In genomic region chr12:98475565-98475908, GRCh38 we compare ENCODE assay signal across 19 cellular contexts. TPM values are rescaled to one million over a fixed set of nuclear protein-coding genes. Genes with fewer than 3 reads are reported as not detected.
DNase-seq lines count a peak whose midpoint lies in the region; ATAC-seq and TF ChIP-seq lines count a peak whose summit lies in the region.
"Had no signal": no experiment of that assay in that cellular context is flagged by ENCODE, and none has a peak within 500 bp of the region (broad histone marks: within the 10 kb centered on the region; RNA-seq: fewer than 3 reads in every experiment).

No MANE protein-coding gene starts in this region.

- no peak overlapping the region for H2BK15ac ChIP-seq in mesendoderm (replicated peaks; ENCODE audit: low read depth)

- peak overlapping the region; percentile 38 for H2AFZ ChIP-seq in GM23248

- H3K9me3 ChIP-seq in GM23248 (ENCODE audit: low read depth) (no peaks in the 10 kb centered on the region), adrenal gland (replicated peaks in 1 of 3) (no peaks in the 10 kb centered on the region), lung (ENCODE audit: control insufficient read depth in 2 of 2, insufficient read depth in 1 of 2, low read length in 1 of 2) (no peaks in the 10 kb centered on the region), skeletal muscle satellite cell (replicated peaks; ENCODE audit: low read length) (no peaks in the 10 kb centered on the region)
- H3K9me3 ChIP-seq: body of pancreas, vagina had no signal

- H2BK120ac ChIP-seq in mesendoderm (ENCODE audit: low read depth, low read length): no peak overlapping the region

- peak overlapping the region; percentile 44 for H3K4me2 ChIP-seq in GM23248 (ENCODE audit: unreplicated experiment)
- H3K4me2 ChIP-seq in skeletal muscle satellite cell (ENCODE audit: low read length): peak overlapping the region; percentile 53
- H3K4me2 ChIP-seq in mesendoderm (ENCODE audit: low read length): no peak overlapping the region

- ATAC-seq in lung (ENCODE audit: insufficient read depth, low FRiP score): peak; percentile 16
- ATAC-seq: esophagus mucosa; naive thymus-derived CD8-positive, alpha-beta T cell; stimulated activated naive B cell treated with anti-CD40 and anti-IgM and Interleukin-4, amounts not matched to agents 10 μg/mL and 1 μg/mL and 100 μg/mL, for 72 hours had no signal

- H2BK5ac ChIP-seq in mesendoderm (ENCODE audit: low read length): no peak overlapping the region

- H2AK5ac ChIP-seq in mesendoderm (ENCODE audit: low read length): no peak overlapping the region

- TF ChIP-seq POLR2A in adrenal gland (IDR thresholded peaks at IDR 0.05): no peak

- H3K4ac ChIP-seq in mesendoderm (ENCODE audit: low read depth, low read length): no peak overlapping the region

- H3K4me1 ChIP-seq in GM23248 (ENCODE audit: insufficient read depth) (peaks cover 24% of the 10 kb centered on the region), adrenal gland (replicated peaks in 1 of 2) (peaks cover 6 to 10% of the 10 kb centered on the region in 2 donors), lung (ENCODE audit: control insufficient read depth in 2 of 2, insufficient read depth in 2 of 2, low read length in 2 of 2) (no peaks in the 10 kb centered on the region), skeletal muscle satellite cell (ENCODE audit: control insufficient read depth, insufficient read depth, low read length) (peaks cover 12% of the 10 kb centered on the region), mesendoderm (ENCODE audit: control insufficient read depth, low read depth, low read length) (no peaks in the 10 kb centered on the region)
- H3K4me1 ChIP-seq: vagina had no signal

- H3K79me1 ChIP-seq in mesendoderm (ENCODE audit: low read length): no peaks in the 10 kb centered on the region

- H3K23ac ChIP-seq in mesendoderm (ENCODE audit: low read length): no peak overlapping the region

- H3K4me3 ChIP-seq in GM23248 (0 out of 2 replicates have a peak overlapping the region, but pooled peaks have one; percentile 6), adrenal gland (no peak overlapping the region), lung (no peak overlapping the region), skeletal muscle satellite cell (ENCODE audit: low read length) (no peak overlapping the region), mesendoderm (ENCODE audit: low read length) (no peak overlapping the region)
- H3K4me3 ChIP-seq: body of pancreas, vagina had no signal

- H3K79me2 ChIP-seq in GM23248 (ENCODE audit: insufficient read depth) (no peaks in the 10 kb centered on the region), mesendoderm (ENCODE audit: control insufficient read depth, insufficient read depth, low read length) (no peaks in the 10 kb centered on the region)

- H3K9ac ChIP-seq in GM23248: peak overlapping the region; percentile 31; the same call in 1 of the 2 replicates
- peak overlapping the region; percentile 56 for H3K9ac ChIP-seq in skeletal muscle satellite cell (ENCODE audit: low read depth, low read length)
- H3K9ac ChIP-seq in mesendoderm (ENCODE audit: low read length): no peak overlapping the region

- peaks cover 17% of the 10 kb centered on the region for H3F3A ChIP-seq in GM23248 (ENCODE audit: insufficient read depth)

- H4K8ac ChIP-seq in mesendoderm (ENCODE audit: low read depth, low read length): no peak overlapping the region

- no peaks in the 10 kb centered on the region for H4K20me1 ChIP-seq in GM23248 (ENCODE audit: insufficient read depth)

- H3K27ac ChIP-seq in GM23248: peak overlapping the region; percentile 72
- H3K27ac ChIP-seq in adrenal gland: peak overlapping the region in 3 of 5 donors; percentile 0 to 69 (median 62)
- no peak overlapping the region for H3K27ac ChIP-seq in lung (ENCODE audit: low read depth in 1 of 2, low read length in 1 of 2)
- H3K27ac ChIP-seq in mesendoderm (ENCODE audit: low read depth, low read length): no peak overlapping the region
- H3K27ac ChIP-seq: body of pancreas, vagina, VCaP had no signal

- H3K36me3 ChIP-seq in GM23248 (ENCODE audit: low read depth) (no peaks in the 10 kb centered on the region), adrenal gland (replicated peaks in 1 of 2) (no peaks in the 10 kb centered on the region), lung (ENCODE audit: control insufficient read depth in 2 of 2, insufficient read depth in 2 of 2, low read length in 2 of 2) (no peaks in the 10 kb centered on the region), skeletal muscle satellite cell (ENCODE audit: insufficient read depth, low read length) (no peaks in the 10 kb centered on the region), mesendoderm (ENCODE audit: control insufficient read depth, insufficient read depth, low read length) (no peaks in the 10 kb centered on the region)
- H3K36me3 ChIP-seq: vagina had no signal

- no peak overlapping the region for H3K18ac ChIP-seq in mesendoderm (ENCODE audit: low read length)

- intact Hi-C loops in adrenal gland (cut with DNase I): no loop called here

- H3K27me3 ChIP-seq in GM23248 (replicated peaks; ENCODE audit: insufficient read depth) (no peaks in the 10 kb centered on the region), adrenal gland (no peaks in the 10 kb centered on the region), lung (ENCODE audit: control insufficient read depth, insufficient read depth) (no peaks in the 10 kb centered on the region), skeletal muscle satellite cell (ENCODE audit: control insufficient read depth, insufficient read depth, low read length) (no peaks in the 10 kb centered on the region), mesendoderm (ENCODE audit: insufficient read depth, low read length, poor library complexity) (no peaks in the 10 kb centered on the region)
- H3K27me3 ChIP-seq: body of pancreas, vagina had no signal

- TF ChIP-seq CTCF in adrenal gland (IDR thresholded peaks at IDR 0.05) (no peak), lung (IDR thresholded peaks at IDR 0.05; ENCODE audit: control extremely low read depth, extremely low read depth) (no peak)

- no peaks in the 10 kb centered on the region for H3K9me2 ChIP-seq in GM23248 (ENCODE audit: insufficient read depth)

- no peak overlapping the region for H3K56ac ChIP-seq in mesendoderm (ENCODE audit: low read length)

- in situ Hi-C loops in GM23248 (cut with MboI): no loop called here

- DNase-seq in GM23248: no peak
- DNase-seq in adrenal gland: no peak
- no peak for DNase-seq in lung (ENCODE audit: low spot score)
- no peak for DNase-seq in activated effector memory CD4-positive, alpha-beta T cell treated with anti-CD3 and anti-CD28 coated beads, Interleukin-2, amount 50 U/mL, for 16 hours
- no peak for DNase-seq in amygdala (lab: John Stamatoyannopoulos, UW)
- DNase-seq in mesendoderm: no peak
- DNase-seq in dedifferentiated amniotic fluid mesenchymal stem cell (ENCODE audit: extremely low spot score): no peak
- DNase-seq: activated CD4-positive, alpha-beta memory T cell treated with anti-CD3 and anti-CD28 coated beads for 36 hours; activated T-cell treated with anti-CD3 and anti-CD28 coated beads, Interleukin-2, amount 50 U/mL, for 24 hours; DND-41; naive thymus-derived CD8-positive, alpha-beta T cell; NCI-H1930; NCI-H510A; stimulated activated naive B cell treated with anti-CD40 and anti-IgM and Interleukin-4, amounts not matched to agents 10 μg/mL and 1 μg/mL and 100 μg/mL, for 72 hours had no signal

- no peak overlapping the region for H4K5ac ChIP-seq in mesendoderm (ENCODE audit: low read length)

RNA-seq across cellular contexts. Expression of gene TMPO, which starts 39.9 kb away (rescaled TPM):
- 67.5 and 68.3 TPM in 2 replicates for total RNA-seq in GM23248 (2014; rRNA removed; shearing (Covaris generic))
- 29.8 and 30.0 TPM in 2 replicates for polyA plus RNA-seq in GM23248 (2016; fragmentation: Nextera tagmentation; extraction: Ambion mirVana)
- total RNA-seq in adrenal gland: 10 to 100 TPM; 17.8 to 54.2 (median 38.7) TPM
- 10 to 100 TPM in 2 of 3 donors, 1 to 10 TPM in 1; 8.7 to 24.8 (median 13.0) TPM for polyA plus RNA-seq in adrenal gland
- 100 to 1,000 TPM in 1 of 2 donors, 10 to 100 TPM in 1; 36.8 to 149 TPM for total RNA-seq in lung
- 10 to 100 TPM; 20.7 to 24.3 TPM for polyA plus RNA-seq in lung
- 71.5 and 87.4 TPM in 2 replicates for total RNA-seq in skeletal muscle satellite cell (2012; rRNA removed)
- polyA plus RNA-seq in mesendoderm (2013, experiment 1 of 2): 154 TPM
- polyA plus RNA-seq in mesendoderm (2013, experiment 2 of 2): 154 TPM

Comparison
In these comparisons a context has a peak if more than half of its experiments do, and no peak if none do; other contexts are left out.
1. H3K27ac ChIP-seq: peak in GM23248 (single experiment) and adrenal gland (3 of 5); none in lung (0 of 2) and mesendoderm (single experiment).